Comparison of ENCODE assay signal across 8 cellular contexts in the genomic region with DNA sequence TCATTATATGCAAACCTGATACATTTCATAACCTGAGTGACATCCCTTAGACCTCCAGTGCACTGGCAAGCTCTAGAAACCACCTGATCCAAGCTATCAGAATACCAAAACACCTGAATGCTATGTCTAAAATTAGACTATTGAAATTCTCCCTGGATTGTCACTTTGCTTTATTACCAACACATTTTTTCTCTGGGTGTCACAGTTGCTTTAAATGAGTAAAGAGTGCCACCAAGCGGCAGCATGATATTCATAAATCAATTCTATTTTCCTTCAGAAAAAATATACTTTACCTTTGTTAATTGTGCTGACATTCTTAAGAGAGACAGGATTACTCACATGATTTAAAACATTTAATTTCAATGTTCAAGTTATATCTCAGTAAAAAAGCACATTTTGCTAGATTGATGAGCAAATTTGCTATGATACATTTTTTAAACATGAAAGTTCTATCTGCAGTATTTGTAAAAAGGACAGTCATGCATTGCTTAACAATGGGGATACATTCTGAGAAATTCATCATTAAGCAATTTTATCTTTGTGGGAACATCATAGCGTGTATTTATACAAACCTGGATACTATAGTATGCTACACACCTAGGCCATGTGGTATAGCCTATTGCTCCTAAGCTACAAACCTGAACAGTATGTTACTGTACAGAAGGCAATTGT.
DNase-seq lines count a peak whose midpoint lies in the region; ATAC-seq, FAIRE-seq and TF ChIP-seq lines count a peak whose summit lies in the region.

No MANE protein-coding gene starts in this region.

- H4K20me1 ChIP-seq in astrocyte (ENCODE audit: insufficient read depth, low read length) = no peaks in the 10 kb centered on the region

- H3K4me1 ChIP-seq in Panc1 (ENCODE audit: control insufficient read depth, insufficient read depth, low read length) = peaks cover 16% of the 10 kb centered on the region; the same call in 1 of the 2 replicates
- H3K4me1 ChIP-seq in astrocyte (ENCODE audit: insufficient read depth, low read length) = peaks cover 11% of the 10 kb centered on the region

- no peaks in the 10 kb centered on the region for H3K27me3 Mint-ChIP-seq in astrocyte (ENCODE audit: low read depth, unreplicated experiment)

- in situ Hi-C loops in Panc1 (cut with HindIII; ENCODE audit: low pct_unique_long_range_greater_than_20kb, low sequenced_read_pairs) = no loop called here

- CTCF ChIA-PET in Panc1 (lab: Charles Lee) = interaction anchor here (0.6 kb wide), 2 partner anchors 764 to 797 kb away, joined by 3 to 4 read pairs; no protein-coding TSS in a partner anchor

- no peaks in the 10 kb centered on the region for H3K9me3 Mint-ChIP-seq in astrocyte (ENCODE audit: unreplicated experiment)

- peak overlapping the region; percentile 71 for H3K27ac Mint-ChIP-seq in astrocyte (ENCODE audit: unreplicated experiment)

- ATAC-seq in Panc1 (peak; percentile 72), HG02981 (IDR thresholded peaks at IDR 0.05; ENCODE audit: unreplicated experiment) (no peak)

- H3K27me3 ChIP-seq in HL-60 (ENCODE audit: insufficient read depth, poor library complexity, severe bottlenecking) = no peaks in the 10 kb centered on the region
- H3K27me3 ChIP-seq in Panc1 (ENCODE audit: control insufficient read depth, insufficient read depth, low read length) = no peaks in the 10 kb centered on the region
- H3K27me3 ChIP-seq in astrocyte (ENCODE audit: insufficient read depth, low read length) = no peaks in the 10 kb centered on the region

- peaks cover 13% of the 10 kb centered on the region for H3K4me1 Mint-ChIP-seq in astrocyte (ENCODE audit: low read depth, unreplicated experiment)

- H3K9me3 ChIP-seq in Panc1 (ENCODE audit: control insufficient read depth, insufficient read depth, low read depth, low read length) (no peaks in the 10 kb centered on the region), astrocyte (ENCODE audit: insufficient read depth, low read depth, low read length) (no peaks in the 10 kb centered on the region)

- POLR2A ChIA-PET in Panc1 (lab: Charles Lee) = no interaction called here

- H3K4me3 Mint-ChIP-seq in astrocyte (ENCODE audit: unreplicated experiment) = no peak overlapping the region

- intact Hi-C loops in Panc1 (cut with micrococcal nuclease; ENCODE audit: unreplicated experiment) = loop anchor here (2.0 to 10.0 kb wide), 4 partner anchors 444 to 1152 kb away; a partner anchor contains a TSS

- H2AFZ ChIP-seq in astrocyte (ENCODE audit: low read depth, low read length) = no peak overlapping the region

- H3K36me3 Mint-ChIP-seq in astrocyte (ENCODE audit: low read depth, unreplicated experiment) = no peaks in the 10 kb centered on the region

- no peaks in the 10 kb centered on the region for H3K79me2 ChIP-seq in astrocyte (ENCODE audit: insufficient read depth, low read length)

- H3K4me2 ChIP-seq in astrocyte (ENCODE audit: low read length) = peak overlapping the region; percentile 39

- DNase-seq in activated T-cell treated with anti-CD3 and anti-CD28 coated beads for 24 hours (ENCODE audit: low read depth) = peak; percentile 31
- no peak for DNase-seq in activated T-cell treated with anti-CD3 and anti-CD28 coated beads, Interleukin-2, amount 50 U/mL, for 1 hour
- peak in 1 of 2 experiments; percentile 47 for DNase-seq in HL-60 (ENCODE audit: low read depth in 1 of 2, low spot score in 1 of 2)
- DNase-seq in Panc1 (ENCODE audit: low read depth, low spot score) = no peak
- peak; percentile 37 for DNase-seq in astrocyte (ENCODE audit: low read depth)
- DNase-seq in iris pigment epithelial cell (ENCODE audit: low read depth) = peak; percentile 50
- peak in 2 of 3 donors; percentile 6 to 22 for DNase-seq in stimulated activated CD4-positive, alpha-beta T cell treated with anti-CD3 and anti-CD28 coated beads, TNF-alpha, amount 100 ng/mL, for 48 hours (ENCODE audit: low read depth in 3 of 3)

- TF ChIP-seq CTCF in HL-60 (IDR thresholded peaks at IDR 0.05; ENCODE audit: insufficient read depth, low read length) = peak; percentile 7
- TF ChIP-seq CTCF in Panc1 (IDR thresholded peaks at IDR 0.05) = peak; percentile 69; the same call in 1 of the 2 replicates
- TF ChIP-seq CTCF in astrocyte (IDR thresholded peaks at IDR 0.05; ENCODE audit: insufficient read depth, low read depth, low read length) = peak; percentile 66

- no peak for FAIRE-seq in astrocyte (lab: Jason Lieb, UNC)

- no TSS peak for BruUV-seq in Panc1 (replicated peaks; lab: Mats Ljungman, UMichigan)

- H3K27ac ChIP-seq in HL-60 (replicated peaks) (no peak overlapping the region), Panc1 (ENCODE audit: low read length) (peak overlapping the region; percentile 48; the same call in 1 of the 2 replicates), astrocyte (ENCODE audit: low read depth, low read length) (no peak overlapping the region)

- H3K9ac ChIP-seq in astrocyte (ENCODE audit: low read length) = no peak overlapping the region

- H3K36me3 ChIP-seq in Panc1 (ENCODE audit: control insufficient read depth, insufficient read depth, low read length) = no peaks in the 10 kb centered on the region
- H3K36me3 ChIP-seq in astrocyte (ENCODE audit: insufficient read depth, low read length) = no peaks in the 10 kb centered on the region

- H3K4me3 ChIP-seq in HL-60 (replicated peaks; ENCODE audit: insufficient read depth, low read length) (no peak overlapping the region), Panc1 (ENCODE audit: low read depth in 2 of 2, low read length in 2 of 2) (no peak overlapping the region), astrocyte (ENCODE audit: insufficient read depth, low read depth, low read length) (no peak overlapping the region)

Comparison
In these comparisons a context has a peak if more than half of its experiments do, and no peak if none do; other contexts are left out.
1. DNase-seq: peak in activated T-cell treated with anti-CD3 and anti-CD28 coated beads for 24 hours (single experiment), astrocyte (single experiment), iris pigment epithelial cell (single experiment) and stimulated activated CD4-positive, alpha-beta T cell treated with anti-CD3 and anti-CD28 coated beads, TNF-alpha, amount 100 ng/mL, for 48 hours (2 of 3); none in activated T-cell treated with anti-CD3 and anti-CD28 coated beads, Interleukin-2, amount 50 U/mL, for 1 hour (single experiment) and Panc1 (single experiment).
2. CTCF ChIP-seq: peak in every context shown above with its lines; median percentile 69 in Panc1; 66 in astrocyte; 7 in HL-60.